Comparison of ENCODE assay signal across 30 cellular contexts in the genomic region with DNA sequence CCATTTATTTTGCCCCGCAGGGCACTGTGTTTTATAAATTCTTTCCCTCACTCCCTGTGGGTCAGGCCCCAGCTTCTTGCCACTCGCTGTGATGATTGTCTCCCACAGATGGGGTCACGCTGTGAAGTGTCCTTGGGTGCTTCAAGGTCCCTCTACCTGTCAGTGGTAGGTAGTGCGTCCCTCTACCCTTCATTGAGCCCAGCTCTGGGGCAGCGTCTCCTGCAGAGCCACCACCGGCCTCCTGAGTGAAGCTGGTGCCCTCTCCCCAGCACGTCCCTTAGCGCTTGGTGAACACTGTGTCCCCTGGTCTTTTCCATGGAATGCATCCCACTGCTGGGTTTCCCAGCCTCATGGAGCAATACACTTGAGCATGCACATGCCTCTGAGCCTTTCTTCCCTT.
DNase-seq lines count a peak whose midpoint lies in the region; ATAC-seq and TF ChIP-seq lines count a peak whose summit lies in the region.
"Had no signal": no experiment of that assay in that cellular context is flagged by ENCODE, and none has a peak within 500 bp of the region (broad histone marks: within the 10 kb centered on the region; RNA-seq: fewer than 3 reads in every experiment).

No MANE protein-coding gene starts in this region.

- BruUV-seq in IMR-90 (replicated peaks; lab: Mats Ljungman, UMichigan) (no TSS peak), Caco-2 (replicated peaks; lab: Mats Ljungman, UMichigan) (no TSS peak)

- no peak for ATAC-seq in IMR-90 (ENCODE audit: low read depth)
- peak; percentile 28 for ATAC-seq in activated naive CD8-positive, alpha-beta T cell treated with anti-CD3 and anti-CD28 coated beads, Interleukin-2, amount 50 U/mL, for 24 hours
- peak; percentile 39 for ATAC-seq in sciatic nerve
- ATAC-seq in effector memory CD8-positive, alpha-beta T cell (replicated peaks) = no peak
- ATAC-seq: left lung; naive thymus-derived CD4-positive, alpha-beta T cell had no signal

- no peak overlapping the region for H2AK5ac ChIP-seq in IMR-90 (ENCODE audit: low read depth, low read length)

- H3K4me1 Mint-ChIP-seq in activated CD4-positive, alpha-beta T cell treated with anti-CD3 and anti-CD28 coated beads, Interleukin-2, amount 10 ng/mL, durations not matched to agents 24 days and 14 days = peaks cover 10% of the 10 kb centered on the region
- peaks cover 3% of the 10 kb centered on the region for H3K4me1 Mint-ChIP-seq in activated naive CD8-positive, alpha-beta T cell treated with anti-CD3 and anti-CD28 coated beads, Interleukin-2, amount 50 U/mL, for 24 hours
- peaks cover 2 to 5% of the 10 kb centered on the region in 2 donors for H3K4me1 Mint-ChIP-seq in effector memory CD8-positive, alpha-beta T cell (ENCODE audit: low read depth in 2 of 2)
- H3K4me1 Mint-ChIP-seq in Caco-2 (ENCODE audit: low read depth, unreplicated experiment) = no peaks in the 10 kb centered on the region
- H3K4me1 Mint-ChIP-seq: CD8-positive, alpha-beta memory T cell had no signal

- H2BK120ac ChIP-seq in IMR-90 (ENCODE audit: low read depth, low read length) = no peak overlapping the region

- no peak overlapping the region for H4K91ac ChIP-seq in IMR-90 (ENCODE audit: insufficient read depth, low read depth, low read length)

- H3K4me1 ChIP-seq in IMR-90 (ENCODE audit: control insufficient read depth, insufficient read depth, low read length) = no peaks in the 10 kb centered on the region
- no peaks in the 10 kb centered on the region for H3K4me1 ChIP-seq in Caco-2
- H3K4me1 ChIP-seq: breast epithelium, left lung, SJCRH30, suprapubic skin had no signal

- no peaks in the 10 kb centered on the region for H3K36me3 ChIP-seq in IMR-90 (ENCODE audit: control insufficient read depth, insufficient read depth, low read length)
- H3K36me3 ChIP-seq in Caco-2 (ENCODE audit: control insufficient read depth, insufficient read depth, low read length) = no peaks in the 10 kb centered on the region
- H3K36me3 ChIP-seq: breast epithelium, esophagus muscularis mucosa, left lung, MG63, SJCRH30, suprapubic skin had no signal

- TF ChIP-seq POLR2A in IMR-90 (IDR thresholded peaks at IDR 0.05; ENCODE audit: low read depth, low read length) = no peak

- no peak overlapping the region for H2BK20ac ChIP-seq in IMR-90 (ENCODE audit: low read depth, low read length)

- H2BK15ac ChIP-seq in IMR-90 (ENCODE audit: low read depth, low read length) = no peak overlapping the region

- no peak overlapping the region for H3K4me3 Mint-ChIP-seq in activated CD4-positive, alpha-beta T cell treated with anti-CD3 and anti-CD28 coated beads, Interleukin-2, amount 10 ng/mL, durations not matched to agents 24 days and 14 days
- H3K4me3 Mint-ChIP-seq in activated naive CD8-positive, alpha-beta T cell treated with anti-CD3 and anti-CD28 coated beads, Interleukin-2, amount 50 U/mL, for 24 hours = no peak overlapping the region
- no peak overlapping the region for H3K4me3 Mint-ChIP-seq in effector memory CD8-positive, alpha-beta T cell
- no peak overlapping the region for H3K4me3 Mint-ChIP-seq in Caco-2 (ENCODE audit: unreplicated experiment)
- H3K4me3 Mint-ChIP-seq: activated T-cell treated with anti-CD3 and anti-CD28 coated beads, Interleukin-2, amount 50 U/mL, for 24 hours; CD8-positive, alpha-beta memory T cell; IgD-negative memory B cell; naive thymus-derived CD4-positive, alpha-beta T cell had no signal

- H3K27me3 ChIP-seq in IMR-90 (ENCODE audit: control insufficient read depth, insufficient read depth, low read length) (no peaks in the 10 kb centered on the region), Caco-2 (replicated peaks; ENCODE audit: control insufficient read depth, insufficient read depth, low read length) (no peaks in the 10 kb centered on the region)
- H3K27me3 ChIP-seq: breast epithelium, esophagus muscularis mucosa, left lung, MG63, SJCRH30, suprapubic skin had no signal

- H3K36me3 Mint-ChIP-seq in activated CD4-positive, alpha-beta T cell treated with anti-CD3 and anti-CD28 coated beads, Interleukin-2, amount 10 ng/mL, durations not matched to agents 24 days and 14 days (ENCODE audit: low read depth) = no peaks in the 10 kb centered on the region
- no peaks in the 10 kb centered on the region for H3K36me3 Mint-ChIP-seq in activated naive CD8-positive, alpha-beta T cell treated with anti-CD3 and anti-CD28 coated beads, Interleukin-2, amount 50 U/mL, for 24 hours (ENCODE audit: low read depth)
- peaks cover 3% of the 10 kb centered on the region for H3K36me3 Mint-ChIP-seq in effector memory CD8-positive, alpha-beta T cell (ENCODE audit: insufficient read depth)
- H3K36me3 Mint-ChIP-seq in Caco-2 (ENCODE audit: insufficient read depth, unreplicated experiment) = no peaks in the 10 kb centered on the region

- no peak for TF ChIP-seq CTCF in IMR-90 (conservative IDR thresholded peaks at IDR 0.05; ENCODE audit: low read depth, low read length)
- peak in 1 of 2 experiments; percentile 24 for TF ChIP-seq CTCF in Caco-2 (IDR thresholded peaks at IDR 0.05; ENCODE audit: insufficient read depth in 1 of 2, low read depth in 1 of 2, low read length in 1 of 2, severe bottlenecking in 1 of 2, unreplicated experiment in 1 of 2)

- H3K79me1 ChIP-seq in IMR-90 (ENCODE audit: low read depth in 1 of 2, low read length in 2 of 2) = no peaks in the 10 kb centered on the region

- no peak overlapping the region for H4K8ac ChIP-seq in IMR-90 (ENCODE audit: low read depth in 2 of 2, low read length in 2 of 2)

- no peak overlapping the region for H3K23ac ChIP-seq in IMR-90 (ENCODE audit: low read depth, low read length)

- no peak overlapping the region for H3K18ac ChIP-seq in IMR-90 (ENCODE audit: low read depth, low read length)

- no peak overlapping the region for H3K9ac ChIP-seq in IMR-90 (ENCODE audit: low read depth, low read length)

- H3K9me3 Mint-ChIP-seq in activated CD4-positive, alpha-beta T cell treated with anti-CD3 and anti-CD28 coated beads, Interleukin-2, amount 10 ng/mL, durations not matched to agents 24 days and 14 days = no peaks in the 10 kb centered on the region
- no peaks in the 10 kb centered on the region for H3K9me3 Mint-ChIP-seq in activated naive CD8-positive, alpha-beta T cell treated with anti-CD3 and anti-CD28 coated beads, Interleukin-2, amount 50 U/mL, for 24 hours
- no peaks in the 10 kb centered on the region for H3K9me3 Mint-ChIP-seq in effector memory CD8-positive, alpha-beta T cell
- no peaks in the 10 kb centered on the region for H3K9me3 Mint-ChIP-seq in Caco-2 (ENCODE audit: unreplicated experiment)
- H3K9me3 Mint-ChIP-seq: activated T-cell treated with anti-CD3 and anti-CD28 coated beads, Interleukin-2, amount 50 U/mL, for 24 hours; CD8-positive, alpha-beta memory T cell; IgD-negative memory B cell had no signal

- H3K27ac ChIP-seq in IMR-90 (ENCODE audit: insufficient read depth, low read length) = no peak overlapping the region
- H3K27ac ChIP-seq: breast epithelium, esophagus muscularis mucosa, left lung, SJCRH30, suprapubic skin had no signal

- no peak overlapping the region for H3K27ac Mint-ChIP-seq in activated CD4-positive, alpha-beta T cell treated with anti-CD3 and anti-CD28 coated beads, Interleukin-2, amount 10 ng/mL, durations not matched to agents 24 days and 14 days
- H3K27ac Mint-ChIP-seq in activated naive CD8-positive, alpha-beta T cell treated with anti-CD3 and anti-CD28 coated beads, Interleukin-2, amount 50 U/mL, for 24 hours = no peak overlapping the region
- no peak overlapping the region for H3K27ac Mint-ChIP-seq in effector memory CD8-positive, alpha-beta T cell
- H3K27ac Mint-ChIP-seq in Caco-2 (ENCODE audit: unreplicated experiment) = no peak overlapping the region
- H3K27ac Mint-ChIP-seq: activated T-cell treated with anti-CD3 and anti-CD28 coated beads, Interleukin-2, amount 50 U/mL, for 24 hours; CD8-positive, alpha-beta memory T cell; IgD-negative memory B cell had no signal

- in situ Hi-C loops in IMR-90 (cut with MboI; ENCODE audit: low sequenced_read_pairs) = no loop called here

- H3K4me2 ChIP-seq in IMR-90 (ENCODE audit: low read depth, low read length) = no peak overlapping the region

- no peak overlapping the region for H3K56ac ChIP-seq in IMR-90 (ENCODE audit: extremely low read depth, insufficient read depth, low read length)

- no peak overlapping the region for H3K4me3 ChIP-seq in IMR-90 (ENCODE audit: insufficient read depth, low read depth, low read length)
- H3K4me3 ChIP-seq in Caco-2 (ENCODE audit: low read depth, low read length) = no peak overlapping the region
- H3K4me3 ChIP-seq: breast epithelium, esophagus muscularis mucosa, left lung, MG63, SJCRH30, skin epidermis, suprapubic skin had no signal

- H2AFZ ChIP-seq in IMR-90 (replicated peaks; ENCODE audit: low read length, poor library complexity) = peak overlapping the region; percentile 21

- peaks cover 2% of the 10 kb centered on the region for H3K27me3 Mint-ChIP-seq in activated CD4-positive, alpha-beta T cell treated with anti-CD3 and anti-CD28 coated beads, Interleukin-2, amount 10 ng/mL, durations not matched to agents 24 days and 14 days
- H3K27me3 Mint-ChIP-seq in activated naive CD8-positive, alpha-beta T cell treated with anti-CD3 and anti-CD28 coated beads, Interleukin-2, amount 50 U/mL, for 24 hours = no peaks in the 10 kb centered on the region
- peaks cover 8 to 19% of the 10 kb centered on the region in 2 donors for H3K27me3 Mint-ChIP-seq in effector memory CD8-positive, alpha-beta T cell
- peaks cover 9% of the 10 kb centered on the region for H3K27me3 Mint-ChIP-seq in Caco-2 (ENCODE audit: insufficient read depth, unreplicated experiment)
- H3K27me3 Mint-ChIP-seq: activated T-cell treated with anti-CD3 and anti-CD28 coated beads, Interleukin-2, amount 50 U/mL, for 24 hours had no signal

- no peak overlapping the region for H3K14ac ChIP-seq in IMR-90 (replicated peaks; ENCODE audit: low read depth, low read length)

- no CpG with 5 or more reads among the region's 8 CpGs for WGBS in IMR-90 (ENCODE audit: extremely low coverage in 2 of 2, insufficient read length in 1 of 2), 2 experiments

- no peaks in the 10 kb centered on the region for H3K9me1 ChIP-seq in IMR-90 (ENCODE audit: insufficient read depth, low read length)

- no peak overlapping the region for H4K5ac ChIP-seq in IMR-90 (ENCODE audit: low read depth, low read length)

- POLR2A ChIA-PET in IMR-90 (lab: Charles Lee; ENCODE audit: unreplicated experiment) = no interaction called here
- POLR2A ChIA-PET in Caco-2 (lab: Charles Lee) = no interaction called here

- intact Hi-C loops in activated CD4-positive, alpha-beta T cell treated with anti-CD3 and anti-CD28 coated beads, Interleukin-2, amount 10 ng/mL, durations not matched to agents 24 days and 14 days (cut with micrococcal nuclease) = no loop called here
- intact Hi-C loops in IMR-90 (cut with micrococcal nuclease) = no loop called here
- intact Hi-C loops in sciatic nerve (cut with DNase I) = no loop called here
- intact Hi-C loops in Caco-2 (cut with micrococcal nuclease; ENCODE audit: unreplicated experiment) = loop anchor here (5.0 kb wide), 1 partner anchor 426 kb away; no protein-coding TSS in a partner anchor

- no peak overlapping the region for H2BK5ac ChIP-seq in IMR-90 (ENCODE audit: low read depth, low read length, poor library complexity, severe bottlenecking)

- peaks cover 9% of the 10 kb centered on the region for H3K9me3 ChIP-seq in IMR-90 (ENCODE audit: control insufficient read depth, insufficient read depth, low read length)
- H3K9me3 ChIP-seq in Caco-2 = no peaks in the 10 kb centered on the region
- H3K9me3 ChIP-seq: breast epithelium, esophagus muscularis mucosa, left lung, MG63, SJCRH30, suprapubic skin had no signal

- TF ChIP-seq RAD21 in IMR-90 (IDR thresholded peaks at IDR 0.05; ENCODE audit: low read length) = no peak

- H4K20me1 ChIP-seq in IMR-90 (ENCODE audit: insufficient read depth, low read length) = no peaks in the 10 kb centered on the region

- DNase-seq in activated CD4-positive, alpha-beta T cell treated with anti-CD3 and anti-CD28 coated beads, Interleukin-2, amount 10 ng/mL, durations not matched to agents 24 days and 14 days = peak; percentile 56
- no peak for DNase-seq in activated CD4-positive, alpha-beta T cell treated with anti-CD3 and anti-CD28 coated beads, Interleukin-2, amount 50 U/mL, for 1 hour
- DNase-seq in IMR-90 (no peak), sciatic nerve (ENCODE audit: low spot score) (no peak), Caco-2 (no peak)
- no peak for DNase-seq in activated naive CD8-positive, alpha-beta T cell treated with anti-CD3 and anti-CD28 coated beads, Interleukin-2, amount 50 U/mL, for 24 hours
- DNase-seq in effector memory CD8-positive, alpha-beta T cell = no peak
- no peak for DNase-seq in activated effector memory CD4-positive, alpha-beta T cell treated with anti-CD3 and anti-CD28 coated beads, Interleukin-2, amount 50 U/mL, for 16 hours
- DNase-seq: activated CD8-positive, alpha-beta memory T cell treated with anti-CD3 and anti-CD28 coated beads for 24 hours; activated T-cell treated with anti-CD3 and anti-CD28 coated beads, Interleukin-2, amount 50 U/mL, for 24 hours; AML-193; amygdala; CD8-positive, alpha-beta memory T cell; DMS79 treated with DMSO at 0.1 percent for 48 hours; effector memory CD4-positive, alpha-beta T cell; foreskin melanocyte; GOT3; left lung; MG63; naive thymus-derived CD4-positive, alpha-beta T cell; NCI-H1436 treated with DMSO at 0.1 percent for 48 hours; NCI-H510A treated with DMSO at 0.1 percent for 48 hours; SJCRH30; stimulated activated CD4-positive, alpha-beta T cell treated with anti-CD3 and anti-CD28 coated beads, Interleukin-1b, Interleukin-23, amount 100 ng/mL, for 48 hours; T-helper 1 cell had no signal

- CTCF ChIA-PET in IMR-90 (lab: Yijun Ruan, JAX) = no interaction called here
- CTCF ChIA-PET in Caco-2 (lab: Charles Lee) = no interaction called here

- H2AK9ac ChIP-seq in IMR-90 (replicated peaks; ENCODE audit: low read depth, low read length, poor library complexity) = no peak overlapping the region

- no peak overlapping the region for H3K4ac ChIP-seq in IMR-90 (ENCODE audit: low read depth, low read length)

- dilution Hi-C loops in IMR-90 (cut with HindIII; ENCODE audit: low sequenced_read_pairs, unreplicated experiment) = no loop called here

Comparison
In these comparisons a context has a peak if more than half of its experiments do, and no peak if none do; other contexts are left out.
1. ATAC-seq: peak in activated naive CD8-positive, alpha-beta T cell treated with anti-CD3 and anti-CD28 coated beads, Interleukin-2, amount 50 U/mL, for 24 hours (single experiment) and sciatic nerve (single experiment); none in IMR-90 (single experiment) and effector memory CD8-positive, alpha-beta T cell (single experiment).